24 cellular contexts compared by ENCODE assay signal in the genomic region with DNA sequence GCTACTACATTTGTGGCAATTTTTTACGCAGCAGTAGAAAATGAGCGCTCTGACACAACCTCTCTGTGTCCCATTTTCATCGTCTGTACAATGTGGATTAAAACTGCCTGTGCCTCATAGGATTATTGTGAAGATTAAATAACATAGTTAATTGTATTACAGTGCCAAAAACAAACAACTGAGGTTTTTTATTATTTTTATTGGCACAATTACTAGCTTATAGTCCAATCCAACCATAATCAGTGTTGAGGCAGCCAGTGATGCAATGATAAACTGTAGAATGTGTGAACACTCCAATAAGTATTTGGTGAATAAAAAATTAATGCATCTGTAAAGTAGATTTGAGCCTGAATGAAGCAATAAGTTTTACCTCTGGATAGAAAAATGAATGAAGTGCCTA.
DNase-seq lines count a peak whose midpoint lies in the region; TF ChIP-seq lines count a peak whose summit lies in the region.
"Had no signal": no experiment of that assay in that cellular context is flagged by ENCODE, and none has a peak within 500 bp of the region (broad histone marks: within the 10 kb centered on the region; RNA-seq: fewer than 3 reads in every experiment).

No MANE protein-coding gene starts in this region.

- POLR2A ChIA-PET in MCF 10A (lab: Yijun Ruan, JAX) = no interaction called here

- CTCF ChIA-PET in MCF 10A (lab: Yijun Ruan, JAX) = no interaction called here

- BruUV-seq in MCF 10A (replicated peaks; lab: Mats Ljungman, UMichigan) = no TSS peak

- H3K27ac Mint-ChIP-seq in MCF 10A (ENCODE audit: low read depth, unreplicated experiment) (no peak overlapping the region), neural progenitor cell (no peak overlapping the region)
- H3K27ac Mint-ChIP-seq: CD14-positive monocyte; CD4-positive, alpha-beta memory T cell; CD4-positive, CD25-positive, alpha-beta regulatory T cell; CD8-positive, alpha-beta memory T cell had no signal

- no peak overlapping the region for H3K4me2 ChIP-seq in neural progenitor cell
- H3K4me2 ChIP-seq: BLaER1 had no signal

- H3K27me3 Mint-ChIP-seq in MCF 10A (ENCODE audit: insufficient read depth, unreplicated experiment) (no peaks in the 10 kb centered on the region), neural progenitor cell (ENCODE audit: insufficient read depth, low read depth) (no peaks in the 10 kb centered on the region)
- H3K27me3 Mint-ChIP-seq: CD4-positive, alpha-beta memory T cell; CD4-positive, CD25-positive, alpha-beta regulatory T cell; CD8-positive, alpha-beta memory T cell had no signal

- H3K36me3 Mint-ChIP-seq in MCF 10A (ENCODE audit: insufficient read depth, unreplicated experiment) (no peaks in the 10 kb centered on the region), neural progenitor cell (no peaks in the 10 kb centered on the region)
- H3K36me3 Mint-ChIP-seq: CD14-positive monocyte; CD4-positive, alpha-beta memory T cell; CD4-positive, CD25-positive, alpha-beta regulatory T cell had no signal

- intact Hi-C loops in MCF 10A (cut with micrococcal nuclease) = no loop called here
- intact Hi-C loops in breast epithelium (cut with DNase I; ENCODE audit: low total_unique reads) = no loop called here

- H3K9ac ChIP-seq in neural progenitor cell = no peak overlapping the region
- H3K9ac ChIP-seq: BLaER1 had no signal

- H3K36me3 ChIP-seq in breast epithelium = no peaks in the 10 kb centered on the region
- H3K36me3 ChIP-seq in Peyer's patch = no peaks in the 10 kb centered on the region
- H3K36me3 ChIP-seq in neural progenitor cell = no peaks in the 10 kb centered on the region
- H3K36me3 ChIP-seq: BE2C, BLaER1 had no signal

- H3K4me1 ChIP-seq in breast epithelium (no peaks in the 10 kb centered on the region), Peyer's patch (no peaks in the 10 kb centered on the region), neural progenitor cell (no peaks in the 10 kb centered on the region)
- H3K4me1 ChIP-seq: BE2C, BLaER1 had no signal

- no peak overlapping the region for H2AFZ ChIP-seq in neural progenitor cell (replicated peaks)

- no peaks in the 10 kb centered on the region for H3K27me3 ChIP-seq in breast epithelium
- no peaks in the 10 kb centered on the region for H3K27me3 ChIP-seq in Peyer's patch
- H3K27me3 ChIP-seq in neural progenitor cell = no peaks in the 10 kb centered on the region
- H3K27me3 ChIP-seq: BE2C, BLaER1 had no signal

- TF ChIP-seq CTCF in MCF 10A (IDR thresholded peaks at IDR 0.05; ENCODE audit: unreplicated experiment) (no peak), breast epithelium (IDR thresholded peaks at IDR 0.05) (no peak), retinal pigment epithelial cell (conservative IDR thresholded peaks at IDR 0.05; ENCODE audit: low read depth, low read length) (no peak), Peyer's patch (IDR thresholded peaks at IDR 0.05) (no peak), neural progenitor cell (IDR thresholded peaks at IDR 0.05) (no peak)

- no peak overlapping the region for H3K4me3 ChIP-seq in breast epithelium
- no peak overlapping the region for H3K4me3 ChIP-seq in retinal pigment epithelial cell (ENCODE audit: low read length)
- H3K4me3 ChIP-seq in Peyer's patch = no peak overlapping the region
- H3K4me3 ChIP-seq in neural progenitor cell = no peak overlapping the region
- H3K4me3 ChIP-seq: BLaER1, GM12878 had no signal

- H3K9me3 ChIP-seq in breast epithelium = no peaks in the 10 kb centered on the region
- no peaks in the 10 kb centered on the region for H3K9me3 ChIP-seq in Peyer's patch
- H3K9me3 ChIP-seq in neural progenitor cell (ENCODE audit: low read depth) = no peaks in the 10 kb centered on the region
- H3K9me3 ChIP-seq: BE2C, BLaER1 had no signal

- H3K27ac ChIP-seq in breast epithelium (no peak overlapping the region), Peyer's patch (no peak overlapping the region), neural progenitor cell (no peak overlapping the region)
- H3K27ac ChIP-seq: BLaER1 had no signal

- H4K20me1 ChIP-seq in neural progenitor cell (ENCODE audit: low read depth) = no peaks in the 10 kb centered on the region
- H4K20me1 ChIP-seq: BLaER1 had no signal

- TF ChIP-seq POLR2A in breast epithelium (IDR thresholded peaks at IDR 0.05) (no peak), Peyer's patch (IDR thresholded peaks at IDR 0.05) (no peak)

- H3K9me3 Mint-ChIP-seq in MCF 10A (ENCODE audit: unreplicated experiment) (no peaks in the 10 kb centered on the region), neural progenitor cell (no peaks in the 10 kb centered on the region)

- no peaks in the 10 kb centered on the region for H3F3A ChIP-seq in neural progenitor cell (ENCODE audit: low read depth)

- H3K4me1 Mint-ChIP-seq in MCF 10A (ENCODE audit: insufficient read depth, unreplicated experiment) (peaks cover 7% of the 10 kb centered on the region), neural progenitor cell (no peaks in the 10 kb centered on the region)
- H3K4me1 Mint-ChIP-seq: CD14-positive monocyte; CD4-positive, alpha-beta memory T cell; CD4-positive, CD25-positive, alpha-beta regulatory T cell; CD8-positive, alpha-beta memory T cell had no signal

- no peaks in the 10 kb centered on the region for H3K79me2 ChIP-seq in neural progenitor cell (ENCODE audit: low read depth)

- H3K4me3 Mint-ChIP-seq in MCF 10A (ENCODE audit: unreplicated experiment) = no peak overlapping the region
- no peak overlapping the region for H3K4me3 Mint-ChIP-seq in neural progenitor cell
- H3K4me3 Mint-ChIP-seq: CD14-positive monocyte; CD4-positive, alpha-beta memory T cell; CD4-positive, CD25-positive, alpha-beta regulatory T cell; CD8-positive, alpha-beta memory T cell had no signal

- DNase-seq in MCF 10A (ENCODE audit: unreplicated experiment) (peak; percentile 24), breast epithelium (ENCODE audit: low spot score in 2 of 2) (no peak), astrocyte of the hippocampus (ENCODE audit: low read depth, low spot score) (peak; percentile 20), retinal pigment epithelial cell (ENCODE audit: low read depth) (peak; percentile 65), Peyer's patch (no peak), neural progenitor cell (ENCODE audit: low spot score) (no peak)
- DNase-seq: 8988T; ACHN; BE2C; C1 segment of cervical spinal cord; CD4-positive, alpha-beta memory T cell; CD4-positive, CD25-positive, alpha-beta regulatory T cell; CD8-positive, alpha-beta memory T cell; COR-L47; DMS 273 treated with DMSO at 0.1 percent for 48 hours; DMS153; DMS53; DMS79; DND-41; EL; GDM1 had no signal

Comparison
In these comparisons a context has a peak if more than half of its experiments do, and no peak if none do; other contexts are left out.
1. DNase-seq: peak in MCF 10A (single experiment), astrocyte of the hippocampus (single experiment) and retinal pigment epithelial cell (single experiment); none in breast epithelium (0 of 2), Peyer's patch (0 of 3) and neural progenitor cell (single experiment).